Comparison of ENCODE assay signal across 8 cellular contexts in the genomic region with DNA sequence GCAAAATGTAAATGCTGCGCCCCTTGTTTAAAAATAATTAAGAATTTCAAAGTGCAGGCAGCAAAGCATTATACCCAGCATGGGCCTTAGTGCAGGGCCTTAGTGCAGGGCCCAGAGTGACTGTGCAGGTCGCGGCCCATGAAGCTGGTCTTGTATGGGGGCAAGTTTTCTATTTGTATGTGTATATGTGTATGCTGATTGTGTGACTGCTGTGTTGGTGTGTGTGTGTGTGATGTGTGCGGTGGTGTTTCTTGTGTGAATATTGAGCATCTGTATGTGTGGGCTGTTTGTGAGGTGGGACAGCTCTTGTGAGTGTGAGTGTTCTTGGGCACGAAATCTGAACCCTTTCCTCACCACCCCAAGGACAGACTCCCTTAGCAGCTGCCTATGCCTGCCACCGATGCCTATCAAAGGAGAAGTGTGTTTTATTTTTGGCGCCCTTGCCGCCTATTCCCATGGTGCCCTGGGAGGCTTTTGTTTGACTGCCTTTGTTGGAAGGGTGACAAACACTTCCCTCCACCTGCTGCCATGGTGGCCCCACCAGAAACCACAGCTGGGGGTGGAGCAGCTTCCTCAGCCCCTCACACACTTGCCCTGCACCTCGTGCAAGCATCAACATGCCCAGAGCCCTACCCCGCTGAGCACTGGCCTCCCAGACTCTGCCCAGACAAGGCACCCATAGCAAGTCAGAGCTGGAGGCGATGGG. TPM values are rescaled to one million over a fixed set of nuclear protein-coding genes. Genes with fewer than 3 reads are reported as not detected.
DNase-seq lines count a peak whose midpoint lies in the region; ATAC-seq and TF ChIP-seq lines count a peak whose summit lies in the region.

No MANE protein-coding gene starts in this region.

- no peaks in the 10 kb centered on the region for H3K27me3 ChIP-seq in GM23248 (replicated peaks; ENCODE audit: insufficient read depth)
- H3K27me3 ChIP-seq in right lobe of liver: no peaks in the 10 kb centered on the region
- H3K27me3 ChIP-seq in upper lobe of left lung: no peaks in the 10 kb centered on the region

- no peak for ATAC-seq in right lobe of liver
- ATAC-seq in upper lobe of left lung (ENCODE audit: low FRiP score in 2 of 2): no peak
- no peak for ATAC-seq in GM19467 (IDR thresholded peaks at IDR 0.05; ENCODE audit: unreplicated experiment)
- no peak for ATAC-seq in HG02623 (IDR thresholded peaks at IDR 0.05; ENCODE audit: unreplicated experiment)
- no peak for ATAC-seq in HG02885 (IDR thresholded peaks at IDR 0.05; ENCODE audit: poor library complexity, unreplicated experiment)

- H3F3A ChIP-seq in GM23248 (ENCODE audit: insufficient read depth): peaks cover 44% of the 10 kb centered on the region

- H3K79me2 ChIP-seq in GM23248 (ENCODE audit: insufficient read depth): no peaks in the 10 kb centered on the region

- peak overlapping the region; percentile 71 for H3K27ac Mint-ChIP-seq in activated T-cell treated with anti-CD3 and anti-CD28 coated beads, Interleukin-2, amount 50 U/mL, for 24 hours

- no peaks in the 10 kb centered on the region for H3K9me3 Mint-ChIP-seq in activated T-cell treated with anti-CD3 and anti-CD28 coated beads, Interleukin-2, amount 50 U/mL, for 24 hours

- no peak for DNase-seq in GM23248
- DNase-seq in NCI-H345 treated with DMSO at 0.1 percent for 48 hours (lab: John Stamatoyannopoulos, UW; ENCODE audit: unreplicated experiment): peak; percentile 95
- peak; percentile 73 for DNase-seq in activated T-cell treated with anti-CD3 and anti-CD28 coated beads, Interleukin-2, amount 50 U/mL, for 24 hours
- DNase-seq in right lobe of liver: peak; percentile 34 to 62 (median 55)
- no peak for DNase-seq in upper lobe of left lung

- no peak overlapping the region for H3K4me2 ChIP-seq in GM23248 (ENCODE audit: unreplicated experiment)

- no peak for TF ChIP-seq CTCF in right lobe of liver (IDR thresholded peaks at IDR 0.05)
- no peak for TF ChIP-seq CTCF in upper lobe of left lung (IDR thresholded peaks at IDR 0.05)

- intact Hi-C loops in right lobe of liver (cut with DNase I): loop anchor here in 1 of 2 donors (5.0 kb wide), 1 partner anchor 100 kb away; no protein-coding TSS in a partner anchor

- 91 to 97% methylated on average over 11 of the region's 11 CpGs for WGBS in GM23248 (ENCODE audit: low coverage in 1 of 2, low lambda C conversion rate in 2 of 2, missing lambda C conversion rate in 2 of 2), 2 experiments
- 30% methylated on average over 5 of the region's 11 CpGs for WGBS in right lobe of liver (ENCODE audit: insufficient coverage, low coverage, low lambda C conversion rate, missing lambda C conversion rate)
- 62 to 77% methylated on average over 8 to 11 of the region's 11 CpGs for WGBS in upper lobe of left lung, 2 donors

- H3K9ac ChIP-seq in GM23248: peak overlapping the region; percentile 96; the same call in 1 of the 2 replicates

- no peaks in the 10 kb centered on the region for H4K20me1 ChIP-seq in GM23248 (ENCODE audit: insufficient read depth)

- H3K9me2 ChIP-seq in GM23248 (ENCODE audit: insufficient read depth): no peaks in the 10 kb centered on the region

- peak overlapping the region; percentile 37 for H3K4me3 Mint-ChIP-seq in activated T-cell treated with anti-CD3 and anti-CD28 coated beads, Interleukin-2, amount 50 U/mL, for 24 hours

- H3K9me3 ChIP-seq in GM23248 (ENCODE audit: low read depth): no peaks in the 10 kb centered on the region
- no peaks in the 10 kb centered on the region for H3K9me3 ChIP-seq in right lobe of liver
- no peaks in the 10 kb centered on the region for H3K9me3 ChIP-seq in upper lobe of left lung

- H3K4me1 Mint-ChIP-seq in activated T-cell treated with anti-CD3 and anti-CD28 coated beads, Interleukin-2, amount 50 U/mL, for 24 hours (ENCODE audit: low read depth): peaks cover 92% of the 10 kb centered on the region

- H3K36me3 Mint-ChIP-seq in activated T-cell treated with anti-CD3 and anti-CD28 coated beads, Interleukin-2, amount 50 U/mL, for 24 hours (ENCODE audit: low read depth): peaks cover 13% of the 10 kb centered on the region

- H3K27me3 Mint-ChIP-seq in activated T-cell treated with anti-CD3 and anti-CD28 coated beads, Interleukin-2, amount 50 U/mL, for 24 hours: no peaks in the 10 kb centered on the region

- H3K4me3 ChIP-seq in GM23248 (no peak overlapping the region), right lobe of liver (peak overlapping the region in 1 of 3 donors; percentile 22), upper lobe of left lung (no peak overlapping the region)

- in situ Hi-C loops in GM23248 (cut with MboI): no loop called here

- H3K4me1 ChIP-seq in GM23248 (ENCODE audit: insufficient read depth): peaks cover 52% of the 10 kb centered on the region
- H3K4me1 ChIP-seq in right lobe of liver: peaks cover 0 to 74% (median 34%) of the 10 kb centered on the region in 4 donors
- peaks cover 43 to 63% (median 60%) of the 10 kb centered on the region in 4 donors for H3K4me1 ChIP-seq in upper lobe of left lung

- H3K36me3 ChIP-seq in GM23248 (ENCODE audit: low read depth) (no peaks in the 10 kb centered on the region), right lobe of liver (no peaks in the 10 kb centered on the region), upper lobe of left lung (no peaks in the 10 kb centered on the region)

- no peak overlapping the region for H2AFZ ChIP-seq in GM23248

- H3K27ac ChIP-seq in GM23248: no peak overlapping the region
- peak overlapping the region; percentile 88 to 97 (median 97) for H3K27ac ChIP-seq in right lobe of liver
- peak overlapping the region; percentile 70 to 89 (median 86) for H3K27ac ChIP-seq in upper lobe of left lung

- no peak for TF ChIP-seq EP300 in upper lobe of left lung (IDR thresholded peaks at IDR 0.05)

- TF ChIP-seq POLR2A in right lobe of liver (IDR thresholded peaks at IDR 0.05) (no peak), upper lobe of left lung (IDR thresholded peaks at IDR 0.05) (no peak)

RNA-seq across cellular contexts. Expression of a gene that starts 18.0 kb away (rescaled TPM):
- not detected in 2 replicates for total RNA-seq in GM23248 (2014; rRNA removed; shearing (Covaris generic))
- polyA plus RNA-seq in GM23248 (2016; fragmentation: Nextera tagmentation; extraction: Ambion mirVana): 0.68 and 1.2 TPM in 2 replicates
- total RNA-seq in right lobe of liver (under 1 TPM in 4 of 6 experiments, not detected in 2; 0.12 to 0.58 (median 0.28) TPM), upper lobe of left lung (1 to 10 TPM in 3 of 6 donors, under 1 TPM in 1, not detected in 2; 0.30 to 2.8 (median 1.4) TPM)

RNA-seq across cellular contexts. Expression of a gene that starts 45.8 kb away (rescaled TPM):
- not detected in 2 replicates for total RNA-seq in GM23248 (2014; rRNA removed; shearing (Covaris generic))
- 0.20 and 0.44 TPM in 2 replicates for polyA plus RNA-seq in GM23248 (2016; fragmentation: Nextera tagmentation; extraction: Ambion mirVana)
- total RNA-seq in right lobe of liver: not detected
- total RNA-seq in upper lobe of left lung: 1 to 10 TPM in 4 of 6 donors, under 1 TPM in 1, not detected in 1; 0.54 to 5.1 (median 1.1) TPM

Comparison
In these comparisons a context has a peak if more than half of its experiments do, and no peak if none do; other contexts are left out.
1. DNase-seq: peak in NCI-H345 treated with DMSO at 0.1 percent for 48 hours (single experiment), activated T-cell treated with anti-CD3 and anti-CD28 coated beads, Interleukin-2, amount 50 U/mL, for 24 hours (single experiment) and right lobe of liver (3 of 3); none in GM23248 (single experiment) and upper lobe of left lung (0 of 2).